ENCODE assay signal across 8 cellular contexts in genomic region chr7:8442814-8443304, GRCh38. TPM values are rescaled to one million over a fixed set of nuclear protein-coding genes. Genes with fewer than 3 reads are reported as not detected.
A peak's percentile ranks its signal among the peaks of the same experiment; 100 is the strongest.
DNase-seq lines count a peak whose midpoint lies in the region; ATAC-seq, FAIRE-seq and TF ChIP-seq lines count a peak whose summit lies in the region.

No MANE protein-coding gene starts in this region.

- no TSS peak for BruUV-seq in K562 (replicated peaks; lab: Mats Ljungman, UMichigan)

- DNase-seq in RPMI8226, result peak; percentile 33
- peak; percentile 42 to 71 (median 63) for DNase-seq in K562 (ENCODE audit: extremely low read depth in 1 of 4, low spot score in 3 of 4)
- peak; percentile 51 to 87 for DNase-seq in left lung
- peak; percentile 76 for DNase-seq in stimulated activated CD8-positive, alpha-beta memory T cell treated with anti-CD3 and anti-CD28 coated beads, Interleukin-4, amount 100 ng/mL, for 48 hours
- no peak for DNase-seq in NCI-H345 (lab: John Stamatoyannopoulos, UW)
- no peak for DNase-seq in GM12891 (ENCODE audit: insufficient read length, low spot score)

- in situ Hi-C loops in K562 (cut with MboI), result no loop called here

- TF ChIP-seq CTCF in K562 (IDR thresholded peaks at IDR 0.05 in 2 of 3, conservative IDR thresholded peaks at IDR 0.05 in 1 of 3; ENCODE audit: insufficient read depth in 2 of 3, low read depth in 1 of 3, low read length in 3 of 3) (no peak), left lung (IDR thresholded peaks at IDR 0.05) (no peak)

- FAIRE-seq in K562 (lab: Jason Lieb, UNC) (no peak), GM12891 (lab: Jason Lieb, UNC) (no peak)

- WGBS in K562 (ENCODE audit: insufficient coverage, low coverage, missing lambda C conversion rate), result 23% methylated on average over 35 of the region's 40 CpGs

- ATAC-seq in GM21526 (IDR thresholded peaks at IDR 0.05; ENCODE audit: low FRiP score, unreplicated experiment), result peak; percentile 88
- peak; percentile 93 for ATAC-seq in K562
- peak; percentile 99 for ATAC-seq in left lung
- no peak for ATAC-seq in GM18520 (IDR thresholded peaks at IDR 0.05; ENCODE audit: unreplicated experiment)

- no peak for TF ChIP-seq RAD21 in K562 (CRISPR knock-in tag; conservative IDR thresholded peaks at IDR 0.05 in 1 of 2, IDR thresholded peaks at IDR 0.05 in 1 of 2)

- H3K36me3 ChIP-seq in K562 (ENCODE audit: control insufficient read depth, insufficient read depth, low read length), result no peaks in the 10 kb centered on the region
- H3K36me3 ChIP-seq in left lung, result no peaks in the 10 kb centered on the region

- H3K4me2 ChIP-seq in K562 (ENCODE audit: insufficient read depth, low read length), result no peak overlapping the region

- POLR2A ChIA-PET in K562 (lab: Yijun Ruan, JAX), result interaction anchor here (0.6 kb wide), 1 partner anchor 756 kb away, joined by 4 read pairs; no protein-coding TSS in a partner anchor

- intact Hi-C loops in K562 (cut with micrococcal nuclease) (no loop called here), left lung (cut with DNase I) (no loop called here)

- H3K27me3 ChIP-seq in K562 (ENCODE audit: control insufficient read depth in 2 of 2, insufficient read depth in 2 of 2, low read length in 2 of 2) (peaks cover 6 to 33% of the 10 kb centered on the region in 2 experiments; a peak in 4 of 5 replicates), left lung (peaks cover 60 to 95% of the 10 kb centered on the region in 2 donors)

- no peak overlapping the region for H3K9ac ChIP-seq in K562 (ENCODE audit: insufficient read depth in 1 of 2, low read depth in 2 of 2, low read length in 2 of 2)

- no peak overlapping the region for H3K4me3 ChIP-seq in K562
- H3K4me3 ChIP-seq in left lung, result no peak overlapping the region

- TF ChIP-seq EP300 in K562 (IDR thresholded peaks at IDR 0.05; ENCODE audit: low read length), result no peak

- CTCF ChIA-PET in K562 (lab: Yijun Ruan, JAX; ENCODE audit: low intra/inter-chr PET ratio), result no interaction called here

- no peaks in the 10 kb centered on the region for H3K79me2 ChIP-seq in K562 (ENCODE audit: control insufficient read depth, insufficient read depth, low read length)

- no peaks in the 10 kb centered on the region for H3K9me1 ChIP-seq in K562 (ENCODE audit: control insufficient read depth, insufficient read depth, low read length)

- H3K27ac ChIP-seq in K562 (ENCODE audit: extremely low read depth, low read depth, low read length) (no peak overlapping the region), left lung (no peak overlapping the region)

- H2AFZ ChIP-seq in K562 (ENCODE audit: low read depth, low read length), result no peak overlapping the region

- no peaks in the 10 kb centered on the region; the same call in 1 of the 2 replicates for H4K20me1 ChIP-seq in K562 (replicated peaks; ENCODE audit: control insufficient read depth, insufficient read depth, low read length)

- TF ChIP-seq POLR2A in K562 (conservative IDR thresholded peaks at IDR 0.05) (no peak), GM12891 (IDR thresholded peaks at IDR 0.05; ENCODE audit: low read depth, low read length) (no peak)

- peaks cover 0 to 10% of the 10 kb centered on the region in 2 experiments; a peak in 1 of 5 replicates for H3K4me1 ChIP-seq in K562 (replicated peaks in 1 of 2; ENCODE audit: control insufficient read depth in 2 of 2, insufficient read depth in 2 of 2, low read length in 2 of 2)
- H3K4me1 ChIP-seq in left lung, result peaks cover 0 to 6% of the 10 kb centered on the region in 2 donors

- H3K9me3 ChIP-seq in K562 (replicated peaks; ENCODE audit: control insufficient read depth, insufficient read depth, low read depth, low read length) (no peaks in the 10 kb centered on the region), left lung (no peaks in the 10 kb centered on the region)

TF ChIP-seq in K562, 482 proteins besides CTCF, POLR2A, EP300 and RAD21 (continues in another document):
- TF ChIP-seq OTX1 (CRISPR knock-in tag; IDR thresholded peaks at IDR 0.05), result no peak
- no peak for TF ChIP-seq SMAD3 (CRISPR knock-in tag; conservative IDR thresholded peaks at IDR 0.05)
- TF ChIP-seq FOXP4 (CRISPR knock-in tag; IDR thresholded peaks at IDR 0.05; ENCODE audit: borderline replicate concordance), result no peak
- no peak for TF ChIP-seq RBM15 (IDR thresholded peaks at IDR 0.05; ENCODE audit: insufficient read depth, low read length)
- no peak for TF ChIP-seq ZNF512 (tag; IDR thresholded peaks at IDR 0.05)

TF ChIP-seq in GM12891, 5 proteins besides CTCF, POLR2A, EP300 and RAD21:
- TF ChIP-seq TAF1 (IDR thresholded peaks at IDR 0.05; ENCODE audit: low read depth, low read length) (no peak), POU2F2 (IDR thresholded peaks at IDR 0.05; ENCODE audit: low read depth, low read length) (no peak), POLR2AphosphoS5 (IDR thresholded peaks at IDR 0.05; ENCODE audit: low read depth, low read length) (no peak)

RNA-seq across cellular contexts. Expression of gene NXPH1, which starts 9.4 kb away (rescaled TPM):
- not detected in 2 replicates for total RNA-seq in K562 (2011; cell fraction: chromatin; rRNA removed; ENCODE audit: low replicate concordance)
- not detected in 2 replicates for total RNA-seq in K562 (2011; cell fraction: nucleolus; rRNA removed)
- not detected in 2 replicates for total RNA-seq in K562 (2011; cell fraction: nucleoplasm; rRNA removed)
- total RNA-seq in K562 (2014; rRNA removed), result not detected in 2 replicates
- not detected in 2 replicates for total RNA-seq in K562 (2014; rRNA removed; fragmentation: Illumina TruSeq; extraction: Trizol)
- not detected in 2 replicates for total RNA-seq in K562 (2015; rRNA removed; fragmentation: Illumina TruSeq; extraction: Trizol)
- total RNA-seq in K562 (2021), result 0.07 and 0.16 TPM in 2 replicates
- not detected in 2 replicates for polyA plus RNA-seq in K562 (2011; rRNA removed)
- polyA plus RNA-seq in K562 (2011; cell fraction: cytosol; rRNA removed), result not detected in 2 replicates
- not detected in 2 replicates for polyA plus RNA-seq in K562 (2011; cell fraction: nucleus; rRNA removed)
- not detected in 2 replicates for polyA plus RNA-seq in K562 (2012)
- polyA plus RNA-seq in K562 (2014; fragmentation: Illumina TruSeq; extraction: Trizol), result not detected in 2 replicates
- polyA plus RNA-seq in K562 (2014; fragmentation: Nextera tagmentation; extraction: Ambion mirVana), result not detected
- not detected in 2 replicates for polyA plus RNA-seq in K562 (2014; rRNA removed)
- polyA minus RNA-seq in K562 (2011; rRNA and poly(A)+ RNA removed), result not detected in 2 replicates
- polyA minus RNA-seq in K562 (2011; cell fraction: cytosol; rRNA and poly(A)+ RNA removed), result not detected in 2 replicates
- not detected in 2 replicates for polyA minus RNA-seq in K562 (2011; cell fraction: nucleus; rRNA and poly(A)+ RNA removed)
- not detected for total RNA-seq in left lung
- polyA plus RNA-seq in GM12891 (2012; ENCODE audit: low read depth, missing spikeins), result not detected

Comparison
In these comparisons a context has a peak if more than half of its experiments do, and no peak if none do; other contexts are left out.
1. DNase-seq: peak in RPMI8226 (single experiment), K562 (4 of 4), left lung (2 of 2) and stimulated activated CD8-positive, alpha-beta memory T cell treated with anti-CD3 and anti-CD28 coated beads, Interleukin-4, amount 100 ng/mL, for 48 hours (single experiment); none in NCI-H345 (single experiment) and GM12891 (single experiment).